In the genomic region with DNA sequence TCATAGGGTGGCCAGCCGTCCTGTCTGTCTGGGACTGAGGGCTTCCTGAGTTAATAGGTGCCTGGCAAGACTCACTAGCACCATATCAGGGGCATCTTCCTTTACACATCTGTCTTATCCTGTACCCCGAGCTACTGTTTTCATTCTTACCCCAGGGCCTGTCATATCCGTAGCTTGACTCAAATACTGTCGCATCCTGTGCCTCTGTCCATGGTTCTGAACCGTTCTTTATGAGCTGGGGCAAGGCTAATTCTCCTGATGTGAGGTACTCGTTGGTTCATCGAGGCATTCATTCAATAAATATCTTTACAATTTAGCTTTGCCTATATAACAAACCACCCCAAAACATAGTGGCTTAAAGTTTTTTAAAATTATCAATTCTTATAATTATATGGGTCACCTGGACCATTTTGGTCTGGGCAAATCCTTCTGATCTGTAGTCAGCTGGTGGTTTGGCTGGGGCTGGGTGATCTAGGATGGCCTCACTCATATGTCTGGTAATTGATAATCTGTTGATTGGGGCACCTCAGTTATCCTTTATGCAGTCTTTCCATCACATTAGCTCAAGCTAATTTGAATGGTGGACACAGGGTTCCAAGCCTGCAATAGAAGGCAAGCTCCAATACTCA, we compare ENCODE assay signal across 10 cellular contexts.
A peak's percentile ranks its signal among the peaks of the same experiment; 100 is the strongest.
DNase-seq lines count a peak whose midpoint lies in the region; ATAC-seq, FAIRE-seq and TF ChIP-seq lines count a peak whose summit lies in the region.
"Had no signal": no experiment of that assay in that cellular context is flagged by ENCODE, and none has a peak within 500 bp of the region (broad histone marks: within the 10 kb centered on the region; RNA-seq: fewer than 3 reads in every experiment).

No MANE protein-coding gene starts in this region.

- H3K4me1 ChIP-seq in A549 (peaks cover 5% of the 10 kb centered on the region; the same call in 1 of the 3 replicates), IMR-90 (ENCODE audit: control insufficient read depth, insufficient read depth, low read length) (no peaks in the 10 kb centered on the region)
- H3K4me1 ChIP-seq: parathyroid adenoma had no signal

- no peak overlapping the region for H4K5ac ChIP-seq in IMR-90 (ENCODE audit: low read depth, low read length)

- H2BK15ac ChIP-seq in IMR-90 (ENCODE audit: low read depth, low read length): no peak overlapping the region

- H4K8ac ChIP-seq in IMR-90 (ENCODE audit: low read depth in 2 of 2, low read length in 2 of 2): no peak overlapping the region

- no peak overlapping the region for H2BK5ac ChIP-seq in IMR-90 (ENCODE audit: low read depth, low read length, poor library complexity, severe bottlenecking)

- H3K4me1 Mint-ChIP-seq in activated CD8-positive, alpha-beta T cell treated with anti-CD3 and anti-CD28 coated beads for 36 hours (ENCODE audit: low read depth): no peaks in the 10 kb centered on the region

- no peaks in the 10 kb centered on the region for H3K36me3 Mint-ChIP-seq in activated CD8-positive, alpha-beta T cell treated with anti-CD3 and anti-CD28 coated beads for 36 hours (ENCODE audit: low read depth)

- H3K4ac ChIP-seq in IMR-90 (ENCODE audit: low read depth, low read length): no peak overlapping the region

- dilution Hi-C loops in IMR-90 (cut with HindIII; ENCODE audit: low sequenced_read_pairs, unreplicated experiment): no loop called here

- CTCF ChIA-PET in A549 (lab: Yijun Ruan, JAX) (no interaction called here), IMR-90 (lab: Yijun Ruan, JAX) (no interaction called here)
- CTCF ChIA-PET in activated CD8-positive, alpha-beta T cell treated with anti-CD3 and anti-CD28 coated beads for 36 hours (lab: Charles Lee): interaction anchor here (0.8 kb wide), 1 partner anchor 501 kb away, joined by 3 read pairs; no protein-coding TSS in a partner anchor

- no peak overlapping the region for H2BK20ac ChIP-seq in IMR-90 (ENCODE audit: low read depth, low read length)

- H3K4me2 ChIP-seq in A549 (no peak overlapping the region), IMR-90 (ENCODE audit: low read depth, low read length) (no peak overlapping the region)

- H2AK9ac ChIP-seq in IMR-90 (replicated peaks; ENCODE audit: low read depth, low read length, poor library complexity): no peak overlapping the region

- H3K14ac ChIP-seq in IMR-90 (replicated peaks; ENCODE audit: low read depth, low read length): no peak overlapping the region

- no peak for FAIRE-seq in A549 (lab: Jason Lieb, UNC)
- FAIRE-seq: G401.6 had no signal

- no peak overlapping the region for H3K27ac Mint-ChIP-seq in activated CD8-positive, alpha-beta T cell treated with anti-CD3 and anti-CD28 coated beads for 36 hours

- no peak overlapping the region for H2BK120ac ChIP-seq in IMR-90 (ENCODE audit: low read depth, low read length)

- peaks cover 38% of the 10 kb centered on the region for H3K27me3 Mint-ChIP-seq in activated CD8-positive, alpha-beta T cell treated with anti-CD3 and anti-CD28 coated beads for 36 hours

- H3K18ac ChIP-seq in IMR-90 (ENCODE audit: low read depth, low read length): no peak overlapping the region

- 11% methylated on average over 7 of the region's 7 CpGs for WGBS in A549 (ENCODE audit: missing lambda C conversion rate)
- 0% methylated on average over 2 of the region's 7 CpGs; no CpG with 5 or more reads in 1 of the 2 experiments for WGBS in IMR-90 (ENCODE audit: extremely low coverage in 2 of 2, insufficient read length in 1 of 2), 2 experiments

- no peaks in the 10 kb centered on the region for H3K9me1 ChIP-seq in IMR-90 (ENCODE audit: insufficient read depth, low read length)

- no peak overlapping the region for H2AK5ac ChIP-seq in IMR-90 (ENCODE audit: low read depth, low read length)

- POLR2A ChIA-PET in A549 (lab: Yijun Ruan, JAX) (no interaction called here), IMR-90 (lab: Charles Lee; ENCODE audit: unreplicated experiment) (no interaction called here)
- POLR2A ChIA-PET in activated CD8-positive, alpha-beta T cell treated with anti-CD3 and anti-CD28 coated beads for 36 hours (lab: Charles Lee): interaction anchor here (1.5 kb wide), 1 partner anchor 47 kb away, joined by 3 read pairs; no protein-coding TSS in a partner anchor

- peak in 1 of 2 experiments; percentile 35 for DNase-seq in A549 (ENCODE audit: low read depth in 1 of 2, low spot score in 1 of 2)
- peak; percentile 41 for DNase-seq in IMR-90
- peak; percentile 78 for DNase-seq in activated CD8-positive, alpha-beta T cell treated with anti-CD3 and anti-CD28 coated beads for 36 hours
- DNase-seq in germinal center (ENCODE audit: low spot score): peak; percentile 47
- peak; percentile 65 for DNase-seq in stimulated activated CD4-positive, alpha-beta T cell treated with anti-CD3 and anti-CD28 coated beads, Interleukin-4, amount 100 ng/mL, for 24 hours
- DNase-seq in NCI-H1417 (lab: John Stamatoyannopoulos, UW): no peak
- no peak for DNase-seq in NCI-H345 treated with DMSO at 0.1 percent for 48 hours (lab: John Stamatoyannopoulos, UW; ENCODE audit: unreplicated experiment)

- H2AFZ ChIP-seq in IMR-90 (replicated peaks; ENCODE audit: low read length, poor library complexity): peak overlapping the region; percentile 62
- H2AFZ ChIP-seq: parathyroid adenoma had no signal

- TF ChIP-seq EP300 in A549 (IDR thresholded peaks at IDR 0.05): no peak

- H3K9me3 ChIP-seq in A549 (0 out of 3 replicates have a peak, but pooled peaks cover 4% of the 10 kb centered on the region), IMR-90 (ENCODE audit: control insufficient read depth, insufficient read depth, low read length) (no peaks in the 10 kb centered on the region)

- in situ Hi-C loops in IMR-90 (cut with MboI; ENCODE audit: low sequenced_read_pairs): no loop called here

- H3K4me3 Mint-ChIP-seq in activated CD8-positive, alpha-beta T cell treated with anti-CD3 and anti-CD28 coated beads for 36 hours: no peak overlapping the region

- TF ChIP-seq CTCF in A549 (IDR thresholded peaks at IDR 0.05) (no peak), IMR-90 (conservative IDR thresholded peaks at IDR 0.05; ENCODE audit: low read depth, low read length) (no peak)
- no peak for TF ChIP-seq CTCF in activated CD8-positive, alpha-beta T cell treated with anti-CD3 and anti-CD28 coated beads for 36 hours (IDR thresholded peaks at IDR 0.05)

- ATAC-seq in A549 (peak in 1 of 2 experiments; percentile 45; a peak in 1 of 6 replicates), IMR-90 (ENCODE audit: low read depth) (peak; percentile 65; the same call in 1 of the 2 replicates), GM18867 (IDR thresholded peaks at IDR 0.05; ENCODE audit: unreplicated experiment) (no peak)
- peak; percentile 80 for ATAC-seq in activated CD8-positive, alpha-beta T cell treated with anti-CD3 and anti-CD28 coated beads for 36 hours

- BruUV-seq in IMR-90 (replicated peaks; lab: Mats Ljungman, UMichigan): no TSS peak

- no peak for TF ChIP-seq POLR2A in A549 (IDR thresholded peaks at IDR 0.05; ENCODE audit: low read length)
- TF ChIP-seq POLR2A in IMR-90 (IDR thresholded peaks at IDR 0.05; ENCODE audit: low read depth, low read length): no peak

- H3K4me3 ChIP-seq in A549 (no peak overlapping the region), IMR-90 (ENCODE audit: insufficient read depth, low read depth, low read length) (no peak overlapping the region)

- no peak overlapping the region for H3K23ac ChIP-seq in IMR-90 (ENCODE audit: low read depth, low read length)

- H4K91ac ChIP-seq in IMR-90 (ENCODE audit: insufficient read depth, low read depth, low read length): no peak overlapping the region

- H3K36me3 ChIP-seq in IMR-90 (ENCODE audit: control insufficient read depth, insufficient read depth, low read length): no peaks in the 10 kb centered on the region

- no peaks in the 10 kb centered on the region for H3K79me1 ChIP-seq in IMR-90 (ENCODE audit: low read depth in 1 of 2, low read length in 2 of 2)

- no peaks in the 10 kb centered on the region for H3K9me3 Mint-ChIP-seq in activated CD8-positive, alpha-beta T cell treated with anti-CD3 and anti-CD28 coated beads for 36 hours

- H3K56ac ChIP-seq in IMR-90 (ENCODE audit: extremely low read depth, insufficient read depth, low read length): no peak overlapping the region

- peaks cover 19% of the 10 kb centered on the region for H3K27me3 ChIP-seq in IMR-90 (ENCODE audit: control insufficient read depth, insufficient read depth, low read length)

- H3K27ac ChIP-seq in A549: no peak overlapping the region
- H3K27ac ChIP-seq in IMR-90 (ENCODE audit: insufficient read depth, low read length): no peak overlapping the region
- H3K27ac ChIP-seq: parathyroid adenoma had no signal

- intact Hi-C loops in IMR-90 (cut with micrococcal nuclease): loop anchor here (10.0 kb wide), 1 partner anchor 502 kb away; no protein-coding TSS in a partner anchor
- intact Hi-C loops in activated CD8-positive, alpha-beta T cell treated with anti-CD3 and anti-CD28 coated beads for 36 hours (cut with micrococcal nuclease): no loop called here

- H4K20me1 ChIP-seq in IMR-90 (ENCODE audit: insufficient read depth, low read length): 0 out of 2 replicates have a peak, but pooled peaks cover 4% of the 10 kb centered on the region

- TF ChIP-seq RAD21 in A549 (conservative IDR thresholded peaks at IDR 0.05 in 1 of 2, IDR thresholded peaks at IDR 0.05 in 1 of 2): no peak
- no peak for TF ChIP-seq RAD21 in IMR-90 (IDR thresholded peaks at IDR 0.05; ENCODE audit: low read length)

- H3K9ac ChIP-seq in IMR-90 (ENCODE audit: low read depth, low read length): no peak overlapping the region
- H3K9ac ChIP-seq: parathyroid adenoma had no signal

TF ChIP-seq in A549, 52 proteins besides CTCF, POLR2A, EP300 and RAD21 (continues in another document):
- no peak for TF ChIP-seq NPAS2 (CRISPR knock-in tag; IDR thresholded peaks at IDR 0.05; ENCODE audit: borderline replicate concordance)

TF ChIP-seq in IMR-90, 13 proteins besides CTCF, POLR2A, EP300 and RAD21 (continues in another document):
- TF ChIP-seq MXI1 (IDR thresholded peaks at IDR 0.05; ENCODE audit: borderline replicate concordance, low read depth, low read length): no peak
- TF ChIP-seq MAFK (IDR thresholded peaks at IDR 0.05; ENCODE audit: low read depth, low read length): no peak
- no peak for TF ChIP-seq NFE2L2 (IDR thresholded peaks at IDR 0.05; ENCODE audit: low read depth, low read length)
- TF ChIP-seq FOS (IDR thresholded peaks at IDR 0.05; ENCODE audit: low read depth, low read length): no peak
- TF ChIP-seq BHLHE40 (IDR thresholded peaks at IDR 0.05; ENCODE audit: low read depth, low read length): no peak
- no peak for TF ChIP-seq SMC3 (IDR thresholded peaks at IDR 0.05; ENCODE audit: low read depth, low read length)
- no peak for TF ChIP-seq MAZ (IDR thresholded peaks at IDR 0.05; ENCODE audit: borderline replicate concordance, low read depth, low read length)
- TF ChIP-seq CHD1 (IDR thresholded peaks at IDR 0.05; ENCODE audit: low read depth, low read length): no peak
- TF ChIP-seq, protein P1, sequence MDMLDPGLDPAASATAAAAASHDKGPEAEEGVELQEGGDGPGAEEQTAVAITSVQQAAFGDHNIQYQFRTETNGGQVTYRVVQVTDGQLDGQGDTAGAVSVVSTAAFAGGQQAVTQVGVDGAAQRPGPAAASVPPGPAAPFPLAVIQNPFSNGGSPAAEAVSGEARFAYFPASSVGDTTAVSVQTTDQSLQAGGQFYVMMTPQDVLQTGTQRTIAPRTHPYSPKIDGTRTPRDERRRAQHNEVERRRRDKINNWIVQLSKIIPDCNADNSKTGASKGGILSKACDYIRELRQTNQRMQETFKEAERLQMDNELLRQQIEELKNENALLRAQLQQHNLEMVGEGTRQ (IDR thresholded peaks at IDR 0.05; ENCODE audit: low read depth, low read length): no peak

Comparison
In these comparisons a context has a peak if more than half of its experiments do, and no peak if none do; other contexts are left out.
1. DNase-seq: peak in IMR-90 (single experiment), activated CD8-positive, alpha-beta T cell treated with anti-CD3 and anti-CD28 coated beads for 36 hours (single experiment), germinal center (single experiment) and stimulated activated CD4-positive, alpha-beta T cell treated with anti-CD3 and anti-CD28 coated beads, Interleukin-4, amount 100 ng/mL, for 24 hours (single experiment); none in NCI-H1417 (0 of 3) and NCI-H345 treated with DMSO at 0.1 percent for 48 hours (single experiment).